In the genomic region with DNA sequence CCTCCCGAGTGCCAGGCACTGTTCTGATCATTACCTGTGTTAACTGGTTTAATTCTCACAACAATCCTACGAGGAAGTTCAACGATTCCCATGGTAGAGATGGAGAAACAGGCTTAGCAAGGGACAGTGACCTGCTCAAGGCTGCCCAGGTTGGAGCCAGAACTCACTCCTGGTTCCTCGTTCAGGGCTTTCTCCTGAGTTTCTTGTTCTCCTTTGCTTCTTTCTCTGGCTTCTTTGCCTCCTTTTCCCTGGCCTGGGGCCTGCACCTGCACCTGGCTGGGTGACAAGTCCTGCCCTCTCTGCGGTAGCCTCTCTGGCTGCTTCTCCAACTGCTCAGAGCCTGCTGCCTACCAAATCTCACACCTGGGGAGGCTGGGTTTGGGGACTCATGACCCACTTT, we compare ENCODE assay signal across 25 cellular contexts. TPM values are rescaled to one million over a fixed set of nuclear protein-coding genes. Genes with fewer than 3 reads are reported as not detected.
A peak's percentile ranks its signal among the peaks of the same experiment; 100 is the strongest.
DNase-seq lines count a peak whose midpoint lies in the region; ATAC-seq and TF ChIP-seq lines count a peak whose summit lies in the region.
"Had no signal": no experiment of that assay in that cellular context is flagged by ENCODE, and none has a peak within 500 bp of the region (broad histone marks: within the 10 kb centered on the region; RNA-seq: fewer than 3 reads in every experiment).

No MANE protein-coding gene starts in this region.

- POLR2A ChIA-PET in MCF 10A (lab: Yijun Ruan, JAX) = no interaction called here

- H4K20me1 ChIP-seq in osteoblast (ENCODE audit: insufficient read depth, low read length) = no peaks in the 10 kb centered on the region

- H3K36me3 ChIP-seq in breast epithelium (no peaks in the 10 kb centered on the region), upper lobe of right lung (no peaks in the 10 kb centered on the region), osteoblast (ENCODE audit: insufficient read depth, low read length) (no peaks in the 10 kb centered on the region)

- intact Hi-C loops in breast epithelium (cut with DNase I; ENCODE audit: low total_unique reads) = no loop called here
- intact Hi-C loops in MCF 10A (cut with micrococcal nuclease) = no loop called here
- intact Hi-C loops in upper lobe of right lung (cut with DNase I) = no loop called here

- H3K27me3 ChIP-seq in breast epithelium (no peaks in the 10 kb centered on the region), upper lobe of right lung (no peaks in the 10 kb centered on the region), osteoblast (ENCODE audit: insufficient read depth, low read length) (peaks cover 5% of the 10 kb centered on the region)

- no peaks in the 10 kb centered on the region for H3K36me3 Mint-ChIP-seq in MCF 10A (ENCODE audit: insufficient read depth, unreplicated experiment)
- H3K36me3 Mint-ChIP-seq: IgD-negative memory B cell, immature natural killer cell had no signal

- BruUV-seq in MCF 10A (replicated peaks; lab: Mats Ljungman, UMichigan) = no TSS peak

- H3K4me3 Mint-ChIP-seq in MCF 10A (ENCODE audit: unreplicated experiment) = no peak overlapping the region
- H3K4me3 Mint-ChIP-seq: activated CD8-positive, alpha-beta T cell treated with anti-CD3 and anti-CD28 coated beads, Interleukin-2, amount 10 ng/mL, durations not matched to agents 7 days and 5 days; H9; IgD-negative memory B cell; immature natural killer cell; nephron had no signal

- CTCF ChIA-PET in MCF 10A (lab: Yijun Ruan, JAX) = no interaction called here

- no peaks in the 10 kb centered on the region for H3K4me1 Mint-ChIP-seq in MCF 10A (ENCODE audit: insufficient read depth, unreplicated experiment)
- H3K4me1 Mint-ChIP-seq: immature natural killer cell, nephron had no signal

- H3K4me1 ChIP-seq in breast epithelium (no peaks in the 10 kb centered on the region), upper lobe of right lung (no peaks in the 10 kb centered on the region), osteoblast (ENCODE audit: insufficient read depth, low read length) (no peaks in the 10 kb centered on the region)

- H3K27me3 Mint-ChIP-seq in MCF 10A (ENCODE audit: insufficient read depth, unreplicated experiment) = no peaks in the 10 kb centered on the region

- TF ChIP-seq CTCF in breast epithelium (IDR thresholded peaks at IDR 0.05) (no peak), MCF 10A (IDR thresholded peaks at IDR 0.05; ENCODE audit: unreplicated experiment) (no peak), upper lobe of right lung (IDR thresholded peaks at IDR 0.05) (no peak), osteoblast (IDR thresholded peaks at IDR 0.05; ENCODE audit: extremely low read depth, low read depth, low read length) (no peak)

- TF ChIP-seq POLR2A in breast epithelium (IDR thresholded peaks at IDR 0.05) = no peak

- no peaks in the 10 kb centered on the region for H3K9me3 ChIP-seq in breast epithelium
- no peaks in the 10 kb centered on the region for H3K9me3 ChIP-seq in upper lobe of right lung
- H3K9me3 ChIP-seq in osteoblast (ENCODE audit: low read depth, low read length) = no peaks in the 10 kb centered on the region

- no peak overlapping the region for H3K4me2 ChIP-seq in osteoblast (ENCODE audit: insufficient read depth, low read length)

- ATAC-seq in left lobe of liver = peak; percentile 67
- peak; percentile 11 for ATAC-seq in upper lobe of right lung
- ATAC-seq in HG03139 (IDR thresholded peaks at IDR 0.05; ENCODE audit: unreplicated experiment) = no peak
- ATAC-seq: activated CD8-positive, alpha-beta T cell treated with anti-CD3 and anti-CD28 coated beads, Interleukin-2, amount 10 ng/mL, durations not matched to agents 7 days and 5 days; SK-N-SH treated with all-trans-retinoic acid at 6 μM for 48 hours had no signal

- H2AFZ ChIP-seq in osteoblast (ENCODE audit: low read length) = no peak overlapping the region

- peak overlapping the region; percentile 82 to 87 for H3K27ac ChIP-seq in breast epithelium
- no peak overlapping the region for H3K27ac ChIP-seq in upper lobe of right lung
- H3K27ac ChIP-seq in osteoblast (ENCODE audit: low read depth, low read length) = no peak overlapping the region
- H3K27ac ChIP-seq: RWPE1 had no signal

- H3K27ac Mint-ChIP-seq in MCF 10A (ENCODE audit: low read depth, unreplicated experiment) = no peak overlapping the region
- H3K27ac Mint-ChIP-seq: activated CD8-positive, alpha-beta T cell treated with anti-CD3 and anti-CD28 coated beads, Interleukin-2, amount 10 ng/mL, durations not matched to agents 7 days and 5 days; H9; IgD-negative memory B cell; nephron had no signal

- no peaks in the 10 kb centered on the region for H3K9me3 Mint-ChIP-seq in MCF 10A (ENCODE audit: unreplicated experiment)
- H3K9me3 Mint-ChIP-seq: H9, IgD-negative memory B cell, immature natural killer cell, nephron had no signal

- H3K4me3 ChIP-seq in breast epithelium (no peak overlapping the region), upper lobe of right lung (no peak overlapping the region), osteoblast (ENCODE audit: insufficient read depth, low read length) (no peak overlapping the region)

- peak; percentile 82 to 87 for DNase-seq in breast epithelium (ENCODE audit: low spot score in 2 of 2)
- no peak for DNase-seq in MCF 10A (ENCODE audit: unreplicated experiment)
- DNase-seq in RPMI8226 = peak; percentile 92
- DNase-seq in left lobe of liver (ENCODE audit: low spot score) = peak; percentile 62
- no peak for DNase-seq in upper lobe of right lung
- no peak for DNase-seq in osteoblast (ENCODE audit: insufficient read length, low spot score, missing footprints)
- DNase-seq in activated CD4-positive, alpha-beta T cell treated with anti-CD3 and anti-CD28 coated beads, Interleukin-2, amount 50 U/mL, for 4 hours = no peak
- DNase-seq: activated CD4-positive, CD25-positive, alpha-beta regulatory T cell; activated CD8-positive, alpha-beta T cell treated with anti-CD3 and anti-CD28 coated beads, Interleukin-2, amount 10 ng/mL, durations not matched to agents 7 days and 5 days; amygdala; caudate nucleus; H9; immature natural killer cell; midbrain; MM.1S; NCI-H1436; NCI-H524 had no signal

- no peaks in the 10 kb centered on the region for H3K79me2 ChIP-seq in osteoblast (ENCODE audit: insufficient read depth, low read length)

RNA-seq across cellular contexts. Expression of a gene that starts 2.8 kb away (rescaled TPM):
- total RNA-seq in breast epithelium = under 1 TPM; 0.15 to 0.33 (median 0.16) TPM
- not detected in 2 replicates for total RNA-seq in MCF 10A (2022)
- total RNA-seq in left lobe of liver = 0.40 TPM
- total RNA-seq in upper lobe of right lung = 3.8 TPM
- not detected in 2 replicates for total RNA-seq in osteoblast
- total RNA-seq: A673, fibroblast of villous mesenchyme, H9 had no signal

RNA-seq across cellular contexts. Expression of a gene that starts 10.9 kb away (rescaled TPM):
- total RNA-seq in breast epithelium = 100 to 1,000 TPM in 1 of 3 donors, 10 to 100 TPM in 1, 1 to 10 TPM in 1; 6.2 to 164 (median 58.0) TPM
- not detected in 2 replicates for total RNA-seq in MCF 10A (2022)
- total RNA-seq in left lobe of liver = 13.8 TPM
- 47.5 TPM for total RNA-seq in upper lobe of right lung
- under 0.01 TPM in 1 of 2 replicates, not detected in the other for total RNA-seq in osteoblast
- total RNA-seq: A673; activated CD8-positive, alpha-beta T cell treated with anti-CD3 and anti-CD28 coated beads, Interleukin-2, amount 10 ng/mL, durations not matched to agents 7 days and 5 days; fibroblast of villous mesenchyme had no signal

RNA-seq across cellular contexts. Expression of a gene that starts 43.2 kb away (rescaled TPM):
- total RNA-seq in breast epithelium (not detected), MCF 10A (2022) (not detected in 2 replicates), left lobe of liver (not detected), upper lobe of right lung (15.5 TPM), osteoblast (not detected in 2 replicates)
- total RNA-seq: A673, fibroblast of villous mesenchyme, H9, liver had no signal

Comparison
In these comparisons a context has a peak if more than half of its experiments do, and no peak if none do; other contexts are left out.
1. DNase-seq: peak in breast epithelium (2 of 2), RPMI8226 (single experiment) and left lobe of liver (single experiment); none in MCF 10A (single experiment), upper lobe of right lung (single experiment), osteoblast (single experiment) and activated CD4-positive, alpha-beta T cell treated with anti-CD3 and anti-CD28 coated beads, Interleukin-2, amount 50 U/mL, for 4 hours (0 of 2).
2. H3K27ac ChIP-seq: peak in breast epithelium (2 of 2); none in upper lobe of right lung (single experiment) and osteoblast (single experiment).
3. RNA of a gene that starts 43.2 kb away (total RNA-seq): 15.5 TPM in upper lobe of right lung (single experiment); not detected in left lobe of liver (single experiment), not detected in breast epithelium, not detected in MCF 10A and not detected in osteoblast; every median in the first group is over 10 times any median in the second.